Comparison of ENCODE assay signal across 36 cellular contexts in the genomic region with DNA sequence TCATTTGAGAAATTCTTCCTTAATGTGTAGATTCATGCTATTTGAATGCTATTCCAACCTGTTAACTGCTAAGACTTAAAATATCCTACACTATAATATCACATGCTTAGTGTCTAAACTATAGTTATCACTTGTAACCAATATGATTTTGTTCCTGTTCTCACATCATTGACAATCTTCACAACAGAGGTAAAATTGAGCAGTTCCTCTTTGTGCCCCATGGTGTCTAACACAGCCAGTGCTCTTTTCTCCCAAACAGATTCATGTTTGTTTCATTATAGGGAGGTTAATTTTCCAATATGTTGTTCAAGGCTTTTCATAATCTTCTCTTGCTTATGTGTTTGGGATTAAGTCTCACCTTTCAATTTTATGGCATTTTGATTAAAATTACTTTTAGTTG.
"Had no signal": no experiment of that assay in that cellular context is flagged by ENCODE, and none has a peak within 500 bp of the region (broad histone marks: within the 10 kb centered on the region; RNA-seq: fewer than 3 reads in every experiment).

No MANE protein-coding gene starts in this region.

- H3K27me3 ChIP-seq: body of pancreas, breast epithelium, MG63, Peyer's patch, SJSA1 had no signal

- H3K36me3 Mint-ChIP-seq: activated CD8-positive, alpha-beta memory T cell treated with anti-CD3 and anti-CD28 coated beads, Interleukin-2, amount 10 ng/mL, durations not matched to agents 7 days and 5 days; activated naive CD4-positive, alpha-beta T cell treated with anti-CD3 and anti-CD28 coated beads, Interleukin-2, amount 50 U/mL, for 24 hours; activated naive CD8-positive, alpha-beta T cell treated with anti-CD3 and anti-CD28 coated beads, Interleukin-2, amount 10 ng/mL, durations not matched to agents 7 days and 5 days had no signal

- ATAC-seq: activated CD8-positive, alpha-beta memory T cell treated with anti-CD3 and anti-CD28 coated beads, Interleukin-2, amount 10 ng/mL, durations not matched to agents 7 days and 5 days; activated T-cell treated with anti-CD3 and anti-CD28 coated beads, Interleukin-2, amount 50 U/mL, for 72 hours; body of pancreas; PC-3 had no signal

- H3K4me1 Mint-ChIP-seq: activated B cell treated with CpG ODN at 0.5 μM for 24 hours; activated CD4-positive, alpha-beta memory T cell treated with anti-CD3 and anti-CD28 coated beads, Interleukin-2, amount 10 ng/mL, durations not matched to agents 7 days and 5 days; activated CD8-positive, alpha-beta memory T cell treated with anti-CD3 and anti-CD28 coated beads, Interleukin-2, amount 10 ng/mL, durations not matched to agents 7 days and 5 days; activated naive CD4-positive, alpha-beta T cell treated with anti-CD3 and anti-CD28 coated beads, Interleukin-2, amount 50 U/mL, for 24 hours; activated naive CD8-positive, alpha-beta T cell treated with anti-CD3 and anti-CD28 coated beads, Interleukin-2, amount 10 ng/mL, durations not matched to agents 7 days and 5 days had no signal

- H3K9me2 ChIP-seq: SK-N-SH had no signal

- H3K4me3 ChIP-seq: body of pancreas, breast epithelium, coronary artery, MG63, Peyer's patch, SJSA1 had no signal

- H3K4me3 Mint-ChIP-seq: activated B cell treated with CpG ODN at 0.5 μM for 24 hours; activated CD4-positive, alpha-beta memory T cell treated with anti-CD3 and anti-CD28 coated beads, Interleukin-2, amount 10 ng/mL, durations not matched to agents 7 days and 5 days; activated CD8-positive, alpha-beta memory T cell treated with anti-CD3 and anti-CD28 coated beads, Interleukin-2, amount 10 ng/mL, durations not matched to agents 7 days and 5 days; activated naive CD4-positive, alpha-beta T cell treated with anti-CD3 and anti-CD28 coated beads, Interleukin-2, amount 50 U/mL, for 24 hours; activated naive CD8-positive, alpha-beta T cell treated with anti-CD3 and anti-CD28 coated beads, Interleukin-2, amount 10 ng/mL, durations not matched to agents 7 days and 5 days; activated T-cell treated with anti-CD3 and anti-CD28 coated beads, Interleukin-2, amount 50 U/mL, for 72 hours had no signal

- H3K4me2 ChIP-seq: SK-N-SH had no signal

- H3K27me3 Mint-ChIP-seq: activated B cell treated with CpG ODN at 0.5 μM for 24 hours; activated CD4-positive, alpha-beta memory T cell treated with anti-CD3 and anti-CD28 coated beads, Interleukin-2, amount 10 ng/mL, durations not matched to agents 7 days and 5 days; activated CD8-positive, alpha-beta memory T cell treated with anti-CD3 and anti-CD28 coated beads, Interleukin-2, amount 10 ng/mL, durations not matched to agents 7 days and 5 days; activated naive CD4-positive, alpha-beta T cell treated with anti-CD3 and anti-CD28 coated beads, Interleukin-2, amount 50 U/mL, for 24 hours; activated naive CD8-positive, alpha-beta T cell treated with anti-CD3 and anti-CD28 coated beads, Interleukin-2, amount 10 ng/mL, durations not matched to agents 7 days and 5 days had no signal

- H3K27ac Mint-ChIP-seq: activated B cell treated with CpG ODN at 0.5 μM for 24 hours; activated CD4-positive, alpha-beta memory T cell treated with anti-CD3 and anti-CD28 coated beads, Interleukin-2, amount 10 ng/mL, durations not matched to agents 7 days and 5 days; activated CD8-positive, alpha-beta memory T cell treated with anti-CD3 and anti-CD28 coated beads, Interleukin-2, amount 10 ng/mL, durations not matched to agents 7 days and 5 days; activated naive CD4-positive, alpha-beta T cell treated with anti-CD3 and anti-CD28 coated beads, Interleukin-2, amount 50 U/mL, for 24 hours; activated naive CD8-positive, alpha-beta T cell treated with anti-CD3 and anti-CD28 coated beads, Interleukin-2, amount 10 ng/mL, durations not matched to agents 7 days and 5 days; activated T-cell treated with anti-CD3 and anti-CD28 coated beads, Interleukin-2, amount 50 U/mL, for 72 hours; activated T-helper 2 cell treated with anti-CD3 and anti-CD28 coated beads, Interferon-gamma antibody, Interleukin-2, Interleukin-4, amounts not matched to agents 10 μg/mL and 5 μg/mL and 100 μg/mL, durations not matched to agents 14 hours and 24 hours and 36 hours had no signal

- H3K36me3 ChIP-seq: breast epithelium, MG63, Peyer's patch, SJSA1 had no signal

- H3K27ac ChIP-seq: body of pancreas, breast epithelium, coronary artery, Peyer's patch, SJSA1, VCaP had no signal

- H3K4me1 ChIP-seq: body of pancreas, breast epithelium, Peyer's patch, SJSA1 had no signal

- H3K9me3 Mint-ChIP-seq: activated CD4-positive, alpha-beta memory T cell treated with anti-CD3 and anti-CD28 coated beads, Interleukin-2, amount 10 ng/mL, durations not matched to agents 7 days and 5 days; activated naive CD4-positive, alpha-beta T cell treated with anti-CD3 and anti-CD28 coated beads, Interleukin-2, amount 50 U/mL, for 24 hours; activated naive CD8-positive, alpha-beta T cell treated with anti-CD3 and anti-CD28 coated beads, Interleukin-2, amount 10 ng/mL, durations not matched to agents 7 days and 5 days; activated T-cell treated with anti-CD3 and anti-CD28 coated beads, Interleukin-2, amount 50 U/mL, for 72 hours; activated T-helper 2 cell treated with anti-CD3 and anti-CD28 coated beads, Interferon-gamma antibody, Interleukin-2, Interleukin-4, amounts not matched to agents 10 μg/mL and 5 μg/mL and 100 μg/mL, durations not matched to agents 14 hours and 24 hours and 36 hours had no signal

- DNase-seq: activated B cell treated with CpG ODN at 0.5 μM for 24 hours; activated CD4-positive, alpha-beta memory T cell treated with anti-CD3 and anti-CD28 coated beads, Interleukin-2, amount 10 ng/mL, durations not matched to agents 7 days and 5 days; activated CD4-positive, alpha-beta T cell treated with anti-CD3 and anti-CD28 coated beads for 4 hours; activated CD4-positive, CD25-positive, alpha-beta regulatory T cell treated with anti-CD3 and anti-CD28 coated beads, Interleukin-2, amount 50 U/mL, for 72 hours; activated CD8-positive, alpha-beta memory T cell treated with anti-CD3 and anti-CD28 coated beads for 24 hours; activated CD8-positive, alpha-beta memory T cell treated with anti-CD3 and anti-CD28 coated beads, Interleukin-2, amount 10 ng/mL, durations not matched to agents 7 days and 5 days; activated CD8-positive, alpha-beta memory T cell treated with anti-CD3 and anti-CD28 coated beads, Interleukin-2, amount 50 U/mL, for 48 hours; activated gamma-delta T cell; activated naive CD4-positive, alpha-beta T cell treated with Interleukin-2 at 50 U/mL for 16 hours; activated naive CD8-positive, alpha-beta T cell treated with anti-CD3 and anti-CD28 coated beads, Interleukin-2, amount 10 ng/mL, durations not matched to agents 7 days and 5 days; activated T-cell treated with anti-CD3 and anti-CD28 coated beads, Interleukin-2, amount 50 U/mL, for 1 hour; activated T-cell treated with anti-CD3 and anti-CD28 coated beads, Interleukin-2, amount 50 U/mL, for 72 hours; body of pancreas; MG63; MV-4-11; NCI-H1092; NCI-H1436 treated with DMSO at 0.1 percent for 48 hours; NCI-H1694 treated with DMSO at 0.1 percent for 48 hours; NCI-H2029; NCI-H345; NCI-H524 treated with DMSO at 0.1 percent for 48 hours; PC-3; Peyer's patch; RPMI8226; SHP77 treated with DMSO at 0.1 percent for 48 hours; SK-N-SH; SW 1271; T-helper 1 cell; T-helper 2 cell; T-helper 9 cell had no signal
